Comparison of ENCODE assay signal across 1 cellular context in genomic region chr2:88542668-88543067, GRCh38.
TF ChIP-seq lines count a peak whose summit lies in the region.

No MANE protein-coding gene starts in this region.

TF ChIP-seq in IMR-90, 13 proteins besides CTCF, POLR2A, EP300 and RAD21:
- TF ChIP-seq ELK1 (IDR thresholded peaks at IDR 0.05; ENCODE audit: borderline replicate concordance, low read depth, low read length) (no peak), BHLHE40 (IDR thresholded peaks at IDR 0.05; ENCODE audit: low read depth, low read length) (no peak), CEBPB (IDR thresholded peaks at IDR 0.05; ENCODE audit: low read depth, low read length) (no peak), FOS (IDR thresholded peaks at IDR 0.05; ENCODE audit: low read depth, low read length) (no peak), MAFK (IDR thresholded peaks at IDR 0.05; ENCODE audit: low read depth, low read length) (no peak), RFX5 (IDR thresholded peaks at IDR 0.05; ENCODE audit: low read depth, low read length) (no peak), NFE2L2 (IDR thresholded peaks at IDR 0.05; ENCODE audit: low read depth, low read length) (no peak), MAZ (IDR thresholded peaks at IDR 0.05; ENCODE audit: borderline replicate concordance, low read depth, low read length) (no peak), RCOR1 (IDR thresholded peaks at IDR 0.05; ENCODE audit: insufficient replicate concordance, low read length) (no peak), SMC3 (IDR thresholded peaks at IDR 0.05; ENCODE audit: low read depth, low read length) (no peak), USF2 (IDR thresholded peaks at IDR 0.05; ENCODE audit: low read depth, low read length) (no peak), CHD1 (IDR thresholded peaks at IDR 0.05; ENCODE audit: low read depth, low read length) (no peak), MXI1 (IDR thresholded peaks at IDR 0.05; ENCODE audit: borderline replicate concordance, low read depth, low read length) (no peak)
